Comparison of ENCODE assay signal across 11 cellular contexts in the genomic region with DNA sequence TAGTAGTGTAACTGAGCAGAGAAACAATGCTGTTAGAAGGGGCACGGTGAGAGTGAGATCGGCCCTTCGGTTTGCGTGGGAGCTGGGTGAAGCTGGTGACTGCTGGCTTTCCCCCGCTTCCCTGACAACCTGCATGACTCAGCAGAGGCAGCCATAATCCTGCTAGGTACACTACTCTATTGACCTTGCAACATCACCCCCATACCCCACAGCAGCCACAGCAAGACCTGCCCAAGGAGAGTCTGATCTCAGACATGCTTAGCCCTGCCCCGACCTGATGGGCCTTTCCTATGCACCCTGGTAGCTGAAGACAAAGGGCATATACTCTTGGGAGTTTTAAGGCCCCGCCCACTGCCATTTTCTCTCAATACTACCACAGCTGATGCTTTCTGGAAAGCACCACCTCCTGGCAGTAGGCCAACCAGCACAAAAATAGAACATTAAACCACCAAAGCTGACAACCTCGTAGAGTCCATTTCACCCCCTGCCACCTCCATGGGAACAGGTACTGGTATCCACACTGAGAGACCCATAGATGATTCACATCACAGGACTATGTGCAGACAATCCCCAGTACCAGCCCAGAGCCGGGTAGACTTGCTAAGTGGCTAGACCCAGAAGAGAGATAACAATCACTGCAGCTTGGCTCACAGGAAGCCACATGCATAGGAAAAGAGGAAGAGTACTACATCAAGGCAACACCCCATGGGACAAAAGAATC.
DNase-seq lines count a peak whose midpoint lies in the region; ATAC-seq and TF ChIP-seq lines count a peak whose summit lies in the region.
"Had no signal": no experiment of that assay in that cellular context is flagged by ENCODE, and none has a peak within 500 bp of the region (broad histone marks: within the 10 kb centered on the region; RNA-seq: fewer than 3 reads in every experiment).

No MANE protein-coding gene starts in this region.

- no peak overlapping the region for H3K27ac ChIP-seq in IMR-90 (ENCODE audit: insufficient read depth, low read length)
- no peak overlapping the region for H3K27ac ChIP-seq in effector memory CD4-positive, alpha-beta T cell (ENCODE audit: insufficient read depth, low read length, poor library complexity, severe bottlenecking)
- H3K27ac ChIP-seq: skin epidermis had no signal

- no peak overlapping the region for H4K91ac ChIP-seq in IMR-90 (ENCODE audit: insufficient read depth, low read depth, low read length)

- POLR2A ChIA-PET in IMR-90 (lab: Charles Lee; ENCODE audit: unreplicated experiment), result no interaction called here
- POLR2A ChIA-PET in activated CD4-positive, alpha-beta memory T cell treated with anti-CD3 and anti-CD28 coated beads for 36 hours (lab: Charles Lee), result interaction anchor here (0.6 kb wide), 1 partner anchor 594 kb away, joined by 4 read pairs; no protein-coding TSS in a partner anchor

- H3K4me1 Mint-ChIP-seq in activated naive CD4-positive, alpha-beta T cell treated with anti-CD3 and anti-CD28 coated beads, Interleukin-2, amount 10 ng/mL, durations not matched to agents 7 days and 5 days, result peaks cover 9% of the 10 kb centered on the region
- peaks cover 5% of the 10 kb centered on the region for H3K4me1 Mint-ChIP-seq in activated CD4-positive, alpha-beta memory T cell treated with anti-CD3 and anti-CD28 coated beads for 36 hours (ENCODE audit: low read depth)
- H3K4me1 Mint-ChIP-seq in stimulated activated naive B cell treated with anti-CD40 and anti-IgM and Interleukin-4, amounts not matched to agents 10 μg/mL and 1 μg/mL and 100 μg/mL, for 72 hours, result peaks cover 14% of the 10 kb centered on the region in 2 donors
- H3K4me1 Mint-ChIP-seq: CD4-positive, CD25-positive, alpha-beta regulatory T cell had no signal

- no peak overlapping the region for H3K14ac ChIP-seq in IMR-90 (replicated peaks; ENCODE audit: low read depth, low read length)

- DNase-seq in activated naive CD4-positive, alpha-beta T cell treated with anti-CD3 and anti-CD28 coated beads, Interleukin-2, amount 10 ng/mL, durations not matched to agents 7 days and 5 days, result peak; percentile 28
- DNase-seq in activated naive CD4-positive, alpha-beta T cell treated with anti-CD3 and anti-CD28 coated beads, Interleukin-2, amount 50 U/mL, for 16 hours, result no peak
- DNase-seq in IMR-90 (no peak), left lobe of liver (ENCODE audit: low spot score) (no peak)
- DNase-seq in activated CD4-positive, alpha-beta memory T cell treated with anti-CD3 and anti-CD28 coated beads for 36 hours, result peak; percentile 15
- DNase-seq in stimulated activated naive B cell treated with anti-CD40 and anti-IgM and Interleukin-4, amounts not matched to agents 10 μg/mL and 1 μg/mL and 100 μg/mL, for 72 hours, result peak; percentile 65
- DNase-seq in effector memory CD4-positive, alpha-beta T cell, result no peak
- DNase-seq: NCI-H1436 treated with DMSO at 0.1 percent for 48 hours had no signal

- no TSS peak for BruUV-seq in IMR-90 (replicated peaks; lab: Mats Ljungman, UMichigan)

- H3K36me3 ChIP-seq in IMR-90 (ENCODE audit: control insufficient read depth, insufficient read depth, low read length), result no peaks in the 10 kb centered on the region
- no peaks in the 10 kb centered on the region for H3K36me3 ChIP-seq in effector memory CD4-positive, alpha-beta T cell (ENCODE audit: control insufficient read depth, insufficient read depth, low read length)

- H2BK15ac ChIP-seq in IMR-90 (ENCODE audit: low read depth, low read length), result 0 out of 3 replicates have a peak overlapping the region, but pooled peaks have one; percentile 12

- in situ Hi-C loops in IMR-90 (cut with MboI; ENCODE audit: low sequenced_read_pairs), result loop anchor here (10.0 kb wide), 1 partner anchor 722 kb away; no protein-coding TSS in a partner anchor

- no peak overlapping the region for H3K4me2 ChIP-seq in IMR-90 (ENCODE audit: low read depth, low read length)

- H2AFZ ChIP-seq in IMR-90 (replicated peaks; ENCODE audit: low read length, poor library complexity), result no peak overlapping the region

- no peak for TF ChIP-seq POLR2A in IMR-90 (IDR thresholded peaks at IDR 0.05; ENCODE audit: low read depth, low read length)

- no peak overlapping the region; the same call in 1 of the 2 replicates for H2AK5ac ChIP-seq in IMR-90 (ENCODE audit: low read depth, low read length)

- H3K23ac ChIP-seq in IMR-90 (ENCODE audit: low read depth, low read length), result no peak overlapping the region

- peaks cover 24% of the 10 kb centered on the region for H3K27me3 Mint-ChIP-seq in activated naive CD4-positive, alpha-beta T cell treated with anti-CD3 and anti-CD28 coated beads, Interleukin-2, amount 10 ng/mL, durations not matched to agents 7 days and 5 days
- H3K27me3 Mint-ChIP-seq in activated CD4-positive, alpha-beta memory T cell treated with anti-CD3 and anti-CD28 coated beads for 36 hours, result peaks cover 47% of the 10 kb centered on the region
- H3K27me3 Mint-ChIP-seq in stimulated activated naive B cell treated with anti-CD40 and anti-IgM and Interleukin-4, amounts not matched to agents 10 μg/mL and 1 μg/mL and 100 μg/mL, for 72 hours, result peaks cover 34 to 57% of the 10 kb centered on the region in 2 donors

- dilution Hi-C loops in IMR-90 (cut with HindIII; ENCODE audit: low sequenced_read_pairs, unreplicated experiment), result no loop called here

- no peaks in the 10 kb centered on the region for H3K9me3 Mint-ChIP-seq in activated naive CD4-positive, alpha-beta T cell treated with anti-CD3 and anti-CD28 coated beads, Interleukin-2, amount 10 ng/mL, durations not matched to agents 7 days and 5 days
- peaks cover 7% of the 10 kb centered on the region for H3K9me3 Mint-ChIP-seq in activated CD4-positive, alpha-beta memory T cell treated with anti-CD3 and anti-CD28 coated beads for 36 hours
- H3K9me3 Mint-ChIP-seq in stimulated activated naive B cell treated with anti-CD40 and anti-IgM and Interleukin-4, amounts not matched to agents 10 μg/mL and 1 μg/mL and 100 μg/mL, for 72 hours, result peaks cover 14 to 17% of the 10 kb centered on the region in 2 donors

- H3K36me3 Mint-ChIP-seq in activated naive CD4-positive, alpha-beta T cell treated with anti-CD3 and anti-CD28 coated beads, Interleukin-2, amount 10 ng/mL, durations not matched to agents 7 days and 5 days, result no peaks in the 10 kb centered on the region
- H3K36me3 Mint-ChIP-seq in activated CD4-positive, alpha-beta memory T cell treated with anti-CD3 and anti-CD28 coated beads for 36 hours, result no peaks in the 10 kb centered on the region
- H3K36me3 Mint-ChIP-seq in stimulated activated naive B cell treated with anti-CD40 and anti-IgM and Interleukin-4, amounts not matched to agents 10 μg/mL and 1 μg/mL and 100 μg/mL, for 72 hours, result peaks cover 4 to 13% of the 10 kb centered on the region in 2 donors
- H3K36me3 Mint-ChIP-seq: CD4-positive, CD25-positive, alpha-beta regulatory T cell had no signal

- no peak overlapping the region for H3K18ac ChIP-seq in IMR-90 (ENCODE audit: low read depth, low read length)

- no peaks in the 10 kb centered on the region for H3K79me1 ChIP-seq in IMR-90 (ENCODE audit: low read depth in 1 of 2, low read length in 2 of 2)

- H3K56ac ChIP-seq in IMR-90 (ENCODE audit: extremely low read depth, insufficient read depth, low read length), result no peak overlapping the region

- no peak overlapping the region for H4K5ac ChIP-seq in IMR-90 (ENCODE audit: low read depth, low read length)

- H2BK20ac ChIP-seq in IMR-90 (ENCODE audit: low read depth, low read length), result peak overlapping the region; percentile 59

- TF ChIP-seq CTCF in IMR-90 (conservative IDR thresholded peaks at IDR 0.05; ENCODE audit: low read depth, low read length), result no peak

- H3K9me1 ChIP-seq in IMR-90 (ENCODE audit: insufficient read depth, low read length), result no peaks in the 10 kb centered on the region

- no peak for ATAC-seq in IMR-90 (ENCODE audit: low read depth)
- ATAC-seq in stimulated activated naive B cell treated with anti-CD40 and anti-IgM and Interleukin-4, amounts not matched to agents 10 μg/mL and 1 μg/mL and 100 μg/mL, for 72 hours (replicated peaks), result peak; percentile 89 to 90
- ATAC-seq in GM21723 (IDR thresholded peaks at IDR 0.05; ENCODE audit: unreplicated experiment), result no peak
- no peak for ATAC-seq in left lobe of liver

- H3K4me3 ChIP-seq in IMR-90 (ENCODE audit: insufficient read depth, low read depth, low read length), result no peak overlapping the region
- H3K4me3 ChIP-seq in effector memory CD4-positive, alpha-beta T cell (ENCODE audit: insufficient read depth, low read depth, low read length, poor library complexity, severe bottlenecking), result no peak overlapping the region
- H3K4me3 ChIP-seq: skin epidermis had no signal

- no peak overlapping the region for H2AK9ac ChIP-seq in IMR-90 (replicated peaks; ENCODE audit: low read depth, low read length, poor library complexity)

- peak overlapping the region; percentile 29; the same call in 1 of the 2 replicates for H3K4ac ChIP-seq in IMR-90 (ENCODE audit: low read depth, low read length)

- no peak for TF ChIP-seq RAD21 in IMR-90 (IDR thresholded peaks at IDR 0.05; ENCODE audit: low read length)

- no peaks in the 10 kb centered on the region for H3K9me3 ChIP-seq in IMR-90 (ENCODE audit: control insufficient read depth, insufficient read depth, low read length)
- H3K9me3 ChIP-seq in effector memory CD4-positive, alpha-beta T cell (ENCODE audit: control insufficient read depth, low read length), result no peaks in the 10 kb centered on the region

- no peak overlapping the region for H3K27ac Mint-ChIP-seq in activated naive CD4-positive, alpha-beta T cell treated with anti-CD3 and anti-CD28 coated beads, Interleukin-2, amount 10 ng/mL, durations not matched to agents 7 days and 5 days
- H3K27ac Mint-ChIP-seq in activated CD4-positive, alpha-beta memory T cell treated with anti-CD3 and anti-CD28 coated beads for 36 hours, result no peak overlapping the region
- H3K27ac Mint-ChIP-seq in stimulated activated naive B cell treated with anti-CD40 and anti-IgM and Interleukin-4, amounts not matched to agents 10 μg/mL and 1 μg/mL and 100 μg/mL, for 72 hours, result peak overlapping the region; percentile 83
- H3K27ac Mint-ChIP-seq: CD4-positive, CD25-positive, alpha-beta regulatory T cell had no signal

- no peaks in the 10 kb centered on the region for H4K20me1 ChIP-seq in IMR-90 (ENCODE audit: insufficient read depth, low read length)

- no peak overlapping the region for H3K9ac ChIP-seq in IMR-90 (ENCODE audit: low read depth, low read length)

- intact Hi-C loops in IMR-90 (cut with micrococcal nuclease), result loop anchor here (5.0 to 10.0 kb wide), 4 partner anchors 304 to 752 kb away; partner anchors contain the start of gene SIPA1L1
- intact Hi-C loops in activated CD4-positive, alpha-beta memory T cell treated with anti-CD3 and anti-CD28 coated beads for 36 hours (cut with micrococcal nuclease), result no loop called here

- no CpG with 5 or more reads among the region's 9 CpGs for WGBS in IMR-90 (ENCODE audit: extremely low coverage in 2 of 2, insufficient read length in 1 of 2), 2 experiments

- H3K27me3 ChIP-seq in IMR-90 (ENCODE audit: control insufficient read depth, insufficient read depth, low read length), result no peaks in the 10 kb centered on the region; the same call in 1 of the 2 replicates
- peaks cover 4% of the 10 kb centered on the region for H3K27me3 ChIP-seq in effector memory CD4-positive, alpha-beta T cell (replicated peaks; ENCODE audit: control insufficient read depth, insufficient read depth, low read length, poor library complexity, severe bottlenecking)

- no peaks in the 10 kb centered on the region for H3K4me1 ChIP-seq in IMR-90 (ENCODE audit: control insufficient read depth, insufficient read depth, low read length)
- no peaks in the 10 kb centered on the region for H3K4me1 ChIP-seq in effector memory CD4-positive, alpha-beta T cell (ENCODE audit: control insufficient read depth, insufficient read depth, low read length, poor library complexity, severe bottlenecking)

- H2BK120ac ChIP-seq in IMR-90 (ENCODE audit: low read depth, low read length), result peak overlapping the region; percentile 52

- CTCF ChIA-PET in activated naive CD4-positive, alpha-beta T cell treated with anti-CD3 and anti-CD28 coated beads, Interleukin-2, amount 10 ng/mL, durations not matched to agents 7 days and 5 days (lab: Charles Lee), result interaction anchor here (0.6 to 2.9 kb wide), 8 partner anchors 17 to 868 kb away, joined by 3 to 11 read pairs (median 4); partner anchors contain the start of gene RGS6
- CTCF ChIA-PET in IMR-90 (lab: Yijun Ruan, JAX), result interaction anchor here (1.4 to 1.5 kb wide), 3 partner anchors 57 to 711 kb away, joined by 3 to 6 read pairs (median 4); no protein-coding TSS in a partner anchor
- CTCF ChIA-PET in activated CD4-positive, alpha-beta memory T cell treated with anti-CD3 and anti-CD28 coated beads for 36 hours (lab: Charles Lee), result interaction anchor here (1.3 kb wide), 2 partner anchors 11 to 715 kb away, joined by 4 to 5 read pairs; no protein-coding TSS in a partner anchor

- no peak overlapping the region for H3K4me3 Mint-ChIP-seq in activated naive CD4-positive, alpha-beta T cell treated with anti-CD3 and anti-CD28 coated beads, Interleukin-2, amount 10 ng/mL, durations not matched to agents 7 days and 5 days
- no peak overlapping the region for H3K4me3 Mint-ChIP-seq in activated CD4-positive, alpha-beta memory T cell treated with anti-CD3 and anti-CD28 coated beads for 36 hours
- H3K4me3 Mint-ChIP-seq in stimulated activated naive B cell treated with anti-CD40 and anti-IgM and Interleukin-4, amounts not matched to agents 10 μg/mL and 1 μg/mL and 100 μg/mL, for 72 hours, result peak overlapping the region; percentile 64 to 71
- H3K4me3 Mint-ChIP-seq: CD4-positive, CD25-positive, alpha-beta regulatory T cell had no signal

- no peak overlapping the region for H4K8ac ChIP-seq in IMR-90 (ENCODE audit: low read depth in 2 of 2, low read length in 2 of 2)

- no peak overlapping the region for H2BK5ac ChIP-seq in IMR-90 (ENCODE audit: low read depth, low read length, poor library complexity, severe bottlenecking)

Comparison
In these comparisons a context has a peak if more than half of its experiments do, and no peak if none do; other contexts are left out.
1. DNase-seq: peak in activated naive CD4-positive, alpha-beta T cell treated with anti-CD3 and anti-CD28 coated beads, Interleukin-2, amount 10 ng/mL, durations not matched to agents 7 days and 5 days (single experiment), activated CD4-positive, alpha-beta memory T cell treated with anti-CD3 and anti-CD28 coated beads for 36 hours (single experiment) and stimulated activated naive B cell treated with anti-CD40 and anti-IgM and Interleukin-4, amounts not matched to agents 10 μg/mL and 1 μg/mL and 100 μg/mL, for 72 hours (single experiment); none in activated naive CD4-positive, alpha-beta T cell treated with anti-CD3 and anti-CD28 coated beads, Interleukin-2, amount 50 U/mL, for 16 hours (single experiment), IMR-90 (single experiment), left lobe of liver (single experiment) and effector memory CD4-positive, alpha-beta T cell (0 of 3).
2. H3K4me3 Mint-ChIP-seq: peak in stimulated activated naive B cell treated with anti-CD40 and anti-IgM and Interleukin-4, amounts not matched to agents 10 μg/mL and 1 μg/mL and 100 μg/mL, for 72 hours (2 of 2); none in activated naive CD4-positive, alpha-beta T cell treated with anti-CD3 and anti-CD28 coated beads, Interleukin-2, amount 10 ng/mL, durations not matched to agents 7 days and 5 days (single experiment) and activated CD4-positive, alpha-beta memory T cell treated with anti-CD3 and anti-CD28 coated beads for 36 hours (single experiment).
3. ATAC-seq: peak in stimulated activated naive B cell treated with anti-CD40 and anti-IgM and Interleukin-4, amounts not matched to agents 10 μg/mL and 1 μg/mL and 100 μg/mL, for 72 hours (2 of 2); none in IMR-90 (single experiment), GM21723 (single experiment) and left lobe of liver (single experiment).